Comparison of ENCODE assay signal across 22 cellular contexts in genomic region chr3:170631755-170632488, GRCh38. TPM values are rescaled to one million over a fixed set of nuclear protein-coding genes. Genes with fewer than 3 reads are reported as not detected.
A peak's percentile ranks its signal among the peaks of the same experiment; 100 is the strongest.
DNase-seq lines count a peak whose midpoint lies in the region; ATAC-seq and TF ChIP-seq lines count a peak whose summit lies in the region.
"Had no signal": no experiment of that assay in that cellular context is flagged by ENCODE, and none has a peak within 500 bp of the region (broad histone marks: within the 10 kb centered on the region; RNA-seq: fewer than 3 reads in every experiment).

No MANE protein-coding gene starts in this region.

- H3K36me3 ChIP-seq in BLaER1, result no peaks in the 10 kb centered on the region
- H3K36me3 ChIP-seq in MM.1S (replicated peaks; ENCODE audit: insufficient read depth, low read length), result no peaks in the 10 kb centered on the region
- H3K36me3 ChIP-seq in endocrine pancreas (ENCODE audit: control insufficient read depth, insufficient read depth, low read length), result no peaks in the 10 kb centered on the region
- no peaks in the 10 kb centered on the region for H3K36me3 ChIP-seq in lower lobe of right lung
- H3K36me3 ChIP-seq: Peyer's patch had no signal

- no peaks in the 10 kb centered on the region for H3K9me2 ChIP-seq in MM.1S (replicated peaks; ENCODE audit: insufficient read depth, low read length)

- peaks cover 6% of the 10 kb centered on the region; the same call in 1 of the 2 replicates for H3F3A ChIP-seq in MM.1S (ENCODE audit: insufficient read depth, low read length)

- TF ChIP-seq CTCF in MM.1S (IDR thresholded peaks at IDR 0.05; ENCODE audit: low read length) (no peak), lower lobe of right lung (IDR thresholded peaks at IDR 0.05) (no peak)

- H4K20me1 ChIP-seq in BLaER1 (peaks cover 37% of the 10 kb centered on the region), MM.1S (ENCODE audit: insufficient read depth, low read length) (no peaks in the 10 kb centered on the region; the same call in 1 of the 2 replicates)

- H3K9ac ChIP-seq in BLaER1, result no peak overlapping the region
- H3K9ac ChIP-seq in MM.1S (ENCODE audit: low read length), result no peak overlapping the region
- H3K9ac ChIP-seq in endocrine pancreas (ENCODE audit: control insufficient read depth, insufficient read depth, low read length), result no peak overlapping the region
- H3K9ac ChIP-seq: GM23248 had no signal

- no peak overlapping the region for H2AFZ ChIP-seq in MM.1S (ENCODE audit: low read length)

- H3K4me1 ChIP-seq in BLaER1 (peaks cover 37% of the 10 kb centered on the region), MM.1S (ENCODE audit: low read length) (peaks cover 11% of the 10 kb centered on the region), endocrine pancreas (ENCODE audit: control insufficient read depth, insufficient read depth, low read length) (peaks cover 10% of the 10 kb centered on the region), lower lobe of right lung (no peaks in the 10 kb centered on the region)

- H3K9me3 ChIP-seq in BLaER1, result no peaks in the 10 kb centered on the region
- no peaks in the 10 kb centered on the region for H3K9me3 ChIP-seq in MM.1S (replicated peaks; ENCODE audit: insufficient read depth, low read length)
- H3K9me3 ChIP-seq in endocrine pancreas (ENCODE audit: control insufficient read depth, low read length), result no peaks in the 10 kb centered on the region
- H3K9me3 ChIP-seq in lower lobe of right lung, result no peaks in the 10 kb centered on the region
- H3K9me3 ChIP-seq: Peyer's patch had no signal

- ATAC-seq in lower lobe of right lung (peak; percentile 49 to 86), HG03469 (IDR thresholded peaks at IDR 0.05; ENCODE audit: unreplicated experiment) (no peak)

- intact Hi-C loops in lower lobe of right lung (cut with DNase I), result no loop called here

- H3K79me2 ChIP-seq in MM.1S (ENCODE audit: low read length), result no peaks in the 10 kb centered on the region

- H3K4me3 ChIP-seq in BLaER1, result no peak overlapping the region
- H3K4me3 ChIP-seq in MM.1S (ENCODE audit: low read length), result no peak overlapping the region
- peak overlapping the region; percentile 12 for H3K4me3 ChIP-seq in endocrine pancreas (ENCODE audit: control insufficient read depth, insufficient read depth, low read length)
- no peak overlapping the region for H3K4me3 ChIP-seq in lower lobe of right lung
- H3K4me3 ChIP-seq: Peyer's patch had no signal

- H3K27me3 ChIP-seq in BLaER1 (peaks cover 69% of the 10 kb centered on the region), MM.1S (replicated peaks; ENCODE audit: insufficient read depth, low read length) (peaks cover 33% of the 10 kb centered on the region), endocrine pancreas (ENCODE audit: control insufficient read depth, insufficient read depth, low read length) (no peaks in the 10 kb centered on the region), lower lobe of right lung (ENCODE audit: low read depth) (no peaks in the 10 kb centered on the region)
- H3K27me3 ChIP-seq: Peyer's patch had no signal

- H3K27ac ChIP-seq in BLaER1, result no peak overlapping the region
- no peak overlapping the region for H3K27ac ChIP-seq in MM.1S (ENCODE audit: low read length)
- peak overlapping the region; percentile 32 for H3K27ac ChIP-seq in lower lobe of right lung
- H3K27ac ChIP-seq: GM23248, Peyer's patch had no signal

- peak overlapping the region; percentile 40 for H3K4me2 ChIP-seq in BLaER1
- H3K4me2 ChIP-seq in MM.1S (ENCODE audit: low read depth, low read length), result peak overlapping the region; percentile 24; the same call in 1 of the 2 replicates

- DNase-seq in MM.1S (no peak), lower lobe of right lung (no peak)
- no peak for DNase-seq in stimulated activated CD4-positive, alpha-beta T cell treated with anti-CD3 and anti-CD28 coated beads, Interleukin-1b, Interleukin-23, amount 100 ng/mL, for 48 hours
- DNase-seq in activated effector memory CD4-positive, alpha-beta T cell treated with Interleukin-2 at 50 U/mL for 16 hours, result no peak
- DNase-seq in stimulated activated CD4-positive, alpha-beta T cell treated with anti-CD3 and anti-CD28 coated beads, Interleukin-12 subunit alpha, Interleukin-12 subunit beta, amount 100 ng/mL, for 4 hours, result no peak
- DNase-seq: C1 segment of cervical spinal cord; CD4-positive, alpha-beta memory T cell; DMS53; H7; KBM-7; NCI-H1048; NCI-H1694; NCI-H2029 treated with DMSO at 0.1 percent for 48 hours; NCI-H526 treated with DMSO at 0.1 percent for 48 hours; OCI-M1; Peyer's patch; SHP77 treated with DMSO at 0.1 percent for 48 hours had no signal

RNA-seq across cellular contexts. Expression of gene SLC7A14, which starts 46.0 kb away (rescaled TPM):
- 0.06 TPM for total RNA-seq in lower lobe of right lung
- total RNA-seq: CD4-positive, alpha-beta memory T cell; GM23248; NCI-H460 had no signal
